ENCODE assay signal across 19 cellular contexts in the genomic region with DNA sequence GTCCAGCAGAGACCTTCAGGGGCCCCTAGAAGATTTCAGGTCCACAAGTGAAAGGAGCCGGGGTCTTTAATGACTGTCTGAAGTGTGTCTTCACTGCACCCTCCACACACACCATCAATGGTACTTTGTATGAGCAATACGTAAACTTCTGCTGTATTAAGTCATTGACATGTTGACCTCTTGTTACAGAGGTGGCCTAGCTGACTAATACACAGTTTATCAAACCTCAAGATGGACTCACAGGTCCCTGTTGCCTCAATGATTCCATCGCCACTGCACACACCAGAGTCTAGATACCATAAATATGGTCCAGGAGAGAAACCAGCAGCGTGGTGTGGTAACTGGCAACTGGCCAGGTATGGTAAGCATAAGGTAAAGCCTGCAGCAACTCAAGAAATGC. TPM values are rescaled to one million over a fixed set of nuclear protein-coding genes. Genes with fewer than 3 reads are reported as not detected.
A peak's percentile ranks its signal among the peaks of the same experiment; 100 is the strongest.
DNase-seq lines count a peak whose midpoint lies in the region; ATAC-seq, FAIRE-seq and TF ChIP-seq lines count a peak whose summit lies in the region.
"Had no signal": no experiment of that assay in that cellular context is flagged by ENCODE, and none has a peak within 500 bp of the region (broad histone marks: within the 10 kb centered on the region; RNA-seq: fewer than 3 reads in every experiment).

No MANE protein-coding gene starts in this region.

- no peak overlapping the region for H2BK15ac ChIP-seq in IMR-90 (ENCODE audit: low read depth, low read length)

- TF ChIP-seq CTCF in IMR-90 (conservative IDR thresholded peaks at IDR 0.05; ENCODE audit: low read depth, low read length): no peak
- no peak for TF ChIP-seq CTCF in bronchial epithelial cell (IDR thresholded peaks at IDR 0.05; ENCODE audit: insufficient read depth, low read length, severe bottlenecking)

- no peak for ATAC-seq in IMR-90 (ENCODE audit: low read depth)
- no peak for ATAC-seq in GM18505 (IDR thresholded peaks at IDR 0.05; ENCODE audit: unreplicated experiment)
- ATAC-seq: GM12878 had no signal

- H3K27me3 ChIP-seq in IMR-90 (ENCODE audit: control insufficient read depth, insufficient read depth, low read length) (no peaks in the 10 kb centered on the region), bronchial epithelial cell (ENCODE audit: control insufficient read depth, insufficient read depth, low read length) (no peaks in the 10 kb centered on the region)

- in situ Hi-C loops in IMR-90 (cut with MboI; ENCODE audit: low sequenced_read_pairs): no loop called here

- TF ChIP-seq RAD21 in IMR-90 (IDR thresholded peaks at IDR 0.05; ENCODE audit: low read length): no peak

- no peak overlapping the region for H3K9ac ChIP-seq in IMR-90 (ENCODE audit: low read depth, low read length)

- H4K8ac ChIP-seq in IMR-90 (ENCODE audit: low read depth in 2 of 2, low read length in 2 of 2): no peak overlapping the region

- intact Hi-C loops in IMR-90 (cut with micrococcal nuclease): no loop called here

- no peak overlapping the region for H2BK120ac ChIP-seq in IMR-90 (ENCODE audit: low read depth, low read length)

- no peak overlapping the region for H3K56ac ChIP-seq in IMR-90 (ENCODE audit: extremely low read depth, insufficient read depth, low read length)

- no peaks in the 10 kb centered on the region for H4K20me1 ChIP-seq in IMR-90 (ENCODE audit: insufficient read depth, low read length)

- H2AK5ac ChIP-seq in IMR-90 (ENCODE audit: low read depth, low read length): no peak overlapping the region

- FAIRE-seq in bronchial epithelial cell (lab: Jason Lieb, UNC): peak; percentile 64
- FAIRE-seq in urothelium cell line (lab: Jason Lieb, UNC): peak; percentile 84
- FAIRE-seq: A204.1, D721Med, GM12878, GM19239, H1 had no signal

- dilution Hi-C loops in IMR-90 (cut with HindIII; ENCODE audit: low sequenced_read_pairs, unreplicated experiment): no loop called here

- no peak overlapping the region for H4K91ac ChIP-seq in IMR-90 (ENCODE audit: insufficient read depth, low read depth, low read length)

- H3K9me3 ChIP-seq in IMR-90 (ENCODE audit: control insufficient read depth, insufficient read depth, low read length): no peaks in the 10 kb centered on the region
- H3K9me3 ChIP-seq: Caco-2 had no signal

- no peak overlapping the region for H2AK9ac ChIP-seq in IMR-90 (replicated peaks; ENCODE audit: low read depth, low read length, poor library complexity)

- WGBS in IMR-90 (ENCODE audit: extremely low coverage in 2 of 2, insufficient read length in 1 of 2), 2 experiments: 80% methylated on average over 1 of the region's 4 CpGs; no CpG with 5 or more reads in 1 of the 2 experiments

- no peak overlapping the region for H2AFZ ChIP-seq in IMR-90 (replicated peaks; ENCODE audit: low read length, poor library complexity)

- peaks cover 5% of the 10 kb centered on the region; the same call in 1 of the 2 replicates for H3K9me1 ChIP-seq in IMR-90 (ENCODE audit: insufficient read depth, low read length)

- POLR2A ChIA-PET in IMR-90 (lab: Charles Lee; ENCODE audit: unreplicated experiment): no interaction called here

- no peak overlapping the region for H3K4ac ChIP-seq in IMR-90 (ENCODE audit: low read depth, low read length)

- DNase-seq in HCEC 1CT (peak; percentile 27), IMR-90 (peak; percentile 42), bronchial epithelial cell (ENCODE audit: low read depth) (no peak), urothelium cell line (ENCODE audit: low spot score) (no peak), NCI-H2081 treated with DMSO at 0.1 percent for 48 hours (lab: John Stamatoyannopoulos, UW) (no peak), DMS 273 (lab: John Stamatoyannopoulos, UW; ENCODE audit: unreplicated experiment) (no peak)
- DNase-seq: AML-193; Caco-2; CD4-positive, alpha-beta T cell; DMS153; DMS79; H9 had no signal

- H3K4me1 ChIP-seq in IMR-90 (ENCODE audit: control insufficient read depth, insufficient read depth, low read length): no peaks in the 10 kb centered on the region; the same call in 1 of the 2 replicates

- H3K14ac ChIP-seq in IMR-90 (replicated peaks; ENCODE audit: low read depth, low read length): no peak overlapping the region

- H4K5ac ChIP-seq in IMR-90 (ENCODE audit: low read depth, low read length): no peak overlapping the region

- no peak overlapping the region for H3K27ac ChIP-seq in IMR-90 (ENCODE audit: insufficient read depth, low read length)
- H3K27ac ChIP-seq: C4-2B had no signal

- H3K23ac ChIP-seq in IMR-90 (ENCODE audit: low read depth, low read length): no peak overlapping the region

- no peak overlapping the region for H3K4me3 ChIP-seq in IMR-90 (ENCODE audit: insufficient read depth, low read depth, low read length)
- H3K4me3 ChIP-seq in bronchial epithelial cell (ENCODE audit: low read depth, low read length): no peak overlapping the region
- H3K4me3 ChIP-seq: GM12878 had no signal

- H3K18ac ChIP-seq in IMR-90 (ENCODE audit: low read depth, low read length): no peak overlapping the region

- no TSS peak for BruUV-seq in IMR-90 (replicated peaks; lab: Mats Ljungman, UMichigan)

- no peak for TF ChIP-seq POLR2A in IMR-90 (IDR thresholded peaks at IDR 0.05; ENCODE audit: low read depth, low read length)
- no peak for TF ChIP-seq POLR2A in GM18505 (IDR thresholded peaks at IDR 0.05; ENCODE audit: borderline replicate concordance, extremely low read depth, insufficient read depth, insufficient read length)

- no peaks in the 10 kb centered on the region for H3K36me3 ChIP-seq in IMR-90 (ENCODE audit: control insufficient read depth, insufficient read depth, low read length)
- no peaks in the 10 kb centered on the region for H3K36me3 ChIP-seq in bronchial epithelial cell (ENCODE audit: control insufficient read depth, insufficient read depth, low read length)

- CTCF ChIA-PET in IMR-90 (lab: Yijun Ruan, JAX): no interaction called here

- H3K79me1 ChIP-seq in IMR-90 (ENCODE audit: low read depth in 1 of 2, low read length in 2 of 2): peaks cover 7 to 13% of the 10 kb centered on the region in 2 experiments; a peak in 2 of 4 replicates

- H2BK5ac ChIP-seq in IMR-90 (ENCODE audit: low read depth, low read length, poor library complexity, severe bottlenecking): no peak overlapping the region

- H3K4me2 ChIP-seq in IMR-90 (ENCODE audit: low read depth, low read length): no peak overlapping the region

- no peak overlapping the region for H2BK20ac ChIP-seq in IMR-90 (ENCODE audit: low read depth, low read length)

TF ChIP-seq in IMR-90, 13 proteins besides CTCF, POLR2A, EP300 and RAD21:
- TF ChIP-seq CEBPB (IDR thresholded peaks at IDR 0.05; ENCODE audit: low read depth, low read length) (no peak; the same call in 1 of the 2 replicates), NFE2L2 (IDR thresholded peaks at IDR 0.05; ENCODE audit: low read depth, low read length) (no peak), MAZ (IDR thresholded peaks at IDR 0.05; ENCODE audit: borderline replicate concordance, low read depth, low read length) (no peak), RFX5 (IDR thresholded peaks at IDR 0.05; ENCODE audit: low read depth, low read length) (no peak), MAFK (IDR thresholded peaks at IDR 0.05; ENCODE audit: low read depth, low read length) (no peak), SMC3 (IDR thresholded peaks at IDR 0.05; ENCODE audit: low read depth, low read length) (no peak), CHD1 (IDR thresholded peaks at IDR 0.05; ENCODE audit: low read depth, low read length) (no peak), RCOR1 (IDR thresholded peaks at IDR 0.05; ENCODE audit: insufficient replicate concordance, low read length) (no peak), MXI1 (IDR thresholded peaks at IDR 0.05; ENCODE audit: borderline replicate concordance, low read depth, low read length) (no peak), FOS (IDR thresholded peaks at IDR 0.05; ENCODE audit: low read depth, low read length) (no peak), BHLHE40 (IDR thresholded peaks at IDR 0.05; ENCODE audit: low read depth, low read length) (no peak)
- TF ChIP-seq, protein P1, sequence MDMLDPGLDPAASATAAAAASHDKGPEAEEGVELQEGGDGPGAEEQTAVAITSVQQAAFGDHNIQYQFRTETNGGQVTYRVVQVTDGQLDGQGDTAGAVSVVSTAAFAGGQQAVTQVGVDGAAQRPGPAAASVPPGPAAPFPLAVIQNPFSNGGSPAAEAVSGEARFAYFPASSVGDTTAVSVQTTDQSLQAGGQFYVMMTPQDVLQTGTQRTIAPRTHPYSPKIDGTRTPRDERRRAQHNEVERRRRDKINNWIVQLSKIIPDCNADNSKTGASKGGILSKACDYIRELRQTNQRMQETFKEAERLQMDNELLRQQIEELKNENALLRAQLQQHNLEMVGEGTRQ (IDR thresholded peaks at IDR 0.05; ENCODE audit: low read depth, low read length): no peak
- TF ChIP-seq, protein P2, sequence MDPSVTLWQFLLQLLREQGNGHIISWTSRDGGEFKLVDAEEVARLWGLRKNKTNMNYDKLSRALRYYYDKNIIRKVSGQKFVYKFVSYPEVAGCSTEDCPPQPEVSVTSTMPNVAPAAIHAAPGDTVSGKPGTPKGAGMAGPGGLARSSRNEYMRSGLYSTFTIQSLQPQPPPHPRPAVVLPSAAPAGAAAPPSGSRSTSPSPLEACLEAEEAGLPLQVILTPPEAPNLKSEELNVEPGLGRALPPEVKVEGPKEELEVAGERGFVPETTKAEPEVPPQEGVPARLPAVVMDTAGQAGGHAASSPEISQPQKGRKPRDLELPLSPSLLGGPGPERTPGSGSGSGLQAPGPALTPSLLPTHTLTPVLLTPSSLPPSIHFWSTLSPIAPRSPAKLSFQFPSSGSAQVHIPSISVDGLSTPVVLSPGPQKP (IDR thresholded peaks at IDR 0.05; ENCODE audit: borderline replicate concordance, low read depth, low read length): no peak

RNA-seq across cellular contexts. Expression of a gene that starts 19.5 kb away (rescaled TPM):
- total RNA-seq in IMR-90 (2012; rRNA removed): 24.7 and 25.6 TPM in 2 replicates
- 29.6 and 31.7 TPM in 2 replicates for polyA plus RNA-seq in IMR-90 (2012; rRNA removed)
- polyA plus RNA-seq in IMR-90 (2012; cell fraction: cytosol; rRNA removed): 25.2 and 29.3 TPM in 2 replicates
- 39.9 and 48.3 TPM in 2 replicates for polyA plus RNA-seq in IMR-90 (2012; cell fraction: nucleus; rRNA removed; ENCODE audit: low replicate concordance)
- 15.8 and 16.3 TPM in 2 replicates for total RNA-seq in bronchial epithelial cell
- total RNA-seq: CD4-positive, alpha-beta T cell had no signal

Comparison
In these comparisons a context has a peak if more than half of its experiments do, and no peak if none do; other contexts are left out.
1. DNase-seq: peak in HCEC 1CT (single experiment) and IMR-90 (single experiment); none in bronchial epithelial cell (single experiment), urothelium cell line (single experiment), NCI-H2081 treated with DMSO at 0.1 percent for 48 hours (single experiment) and DMS 273 (single experiment).